14 cellular contexts compared by ENCODE assay signal in the genomic region with DNA sequence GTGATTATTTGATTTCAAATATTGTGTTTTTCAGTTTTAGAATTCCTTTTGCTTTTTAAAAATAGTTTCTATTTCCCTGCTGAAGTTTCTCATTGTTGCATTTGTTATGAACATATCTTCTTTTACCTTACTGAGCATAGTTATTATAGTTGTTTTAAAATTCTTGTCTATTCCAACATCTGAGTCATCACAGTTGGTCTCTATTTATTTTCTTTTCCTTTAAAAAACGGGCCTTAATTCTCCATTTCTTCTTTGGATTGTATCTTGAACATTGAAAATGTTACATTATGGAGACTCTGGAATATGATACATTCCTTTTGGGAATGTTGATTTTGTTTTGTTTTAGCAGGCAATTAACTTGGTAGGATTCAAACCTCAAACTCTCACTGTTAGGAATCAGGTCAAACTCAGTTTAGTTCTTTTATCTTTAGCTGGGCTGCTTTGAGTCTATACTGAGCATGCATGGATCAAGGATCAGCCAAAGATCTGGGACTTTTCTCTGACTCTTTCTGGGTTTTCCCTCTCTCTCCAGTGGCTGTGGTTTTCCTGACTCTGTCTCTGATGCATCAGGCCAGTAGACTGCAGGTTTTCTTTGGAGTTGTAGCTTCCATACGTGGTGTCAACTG.
"Had no signal": no experiment of that assay in that cellular context is flagged by ENCODE, and none has a peak within 500 bp of the region (broad histone marks: within the 10 kb centered on the region; RNA-seq: fewer than 3 reads in every experiment).

No MANE protein-coding gene starts in this region.

- H3K27ac Mint-ChIP-seq: activated CD4-positive, alpha-beta memory T cell treated with anti-CD3 and anti-CD28 coated beads, Interleukin-2, amount 10 ng/mL, durations not matched to agents 7 days and 5 days had no signal

- H3K36me3 ChIP-seq: ovary, sigmoid colon had no signal

- H3K27ac ChIP-seq: ovary, sigmoid colon, VCaP had no signal

- H3K4me3 ChIP-seq: ovary, sigmoid colon had no signal

- H3K4me3 Mint-ChIP-seq: activated CD4-positive, alpha-beta memory T cell treated with anti-CD3 and anti-CD28 coated beads, Interleukin-2, amount 10 ng/mL, durations not matched to agents 7 days and 5 days had no signal

- ATAC-seq: stimulated activated naive CD8-positive, alpha-beta T cell treated with anti-CD3 and anti-CD28 coated beads, Interleukin-15, Interleukin-2, amounts not matched to agents 100 U/mL and 50 U/mL, for 24 hours had no signal

- H3K4me1 Mint-ChIP-seq: activated CD4-positive, alpha-beta memory T cell treated with anti-CD3 and anti-CD28 coated beads, Interleukin-2, amount 10 ng/mL, durations not matched to agents 7 days and 5 days had no signal

- DNase-seq: activated CD4-positive, alpha-beta memory T cell treated with anti-CD3 and anti-CD28 coated beads, Interleukin-2, amount 10 ng/mL, durations not matched to agents 7 days and 5 days; activated CD8-positive, alpha-beta memory T cell treated with anti-CD3 and anti-CD28 coated beads, Interleukin-2, amount 50 U/mL, for 4 hours; aorta; central memory CD4-positive, alpha-beta T cell; dermis blood vessel endothelial cell; erythroblast; head of caudate nucleus; ovary; sigmoid colon; stimulated activated CD4-positive, alpha-beta T cell treated with anti-CD3 and anti-CD28 coated beads, Interleukin-2, amount 100 ng/mL, for 48 hours; stimulated activated CD8-positive, alpha-beta memory T cell treated with anti-CD3 and anti-CD28 coated beads, Interleukin-4, amount 100 ng/mL, for 48 hours; stimulated activated naive CD8-positive, alpha-beta T cell treated with anti-CD3 and anti-CD28 coated beads, Interleukin-15, Interleukin-2, amounts not matched to agents 100 U/mL and 50 U/mL, for 24 hours; T-helper 1 cell had no signal

- H3K27me3 ChIP-seq: ovary, sigmoid colon had no signal

- H3K27me3 Mint-ChIP-seq: activated CD4-positive, alpha-beta memory T cell treated with anti-CD3 and anti-CD28 coated beads, Interleukin-2, amount 10 ng/mL, durations not matched to agents 7 days and 5 days had no signal
